Comparison of ENCODE assay signal across 15 cellular contexts in genomic region chr6:11413728-11414127, GRCh38.
A peak's percentile ranks its signal among the peaks of the same experiment; 100 is the strongest.
DNase-seq lines count a peak whose midpoint lies in the region; ATAC-seq and TF ChIP-seq lines count a peak whose summit lies in the region.
"Had no signal": no experiment of that assay in that cellular context is flagged by ENCODE, and none has a peak within 500 bp of the region (broad histone marks: within the 10 kb centered on the region; RNA-seq: fewer than 3 reads in every experiment).

No MANE protein-coding gene starts in this region.

- H3K9ac ChIP-seq in PC-3 (ENCODE audit: low read length): no peak overlapping the region

- in situ Hi-C loops in transverse colon (cut with MboI; ENCODE audit: low pct_ligation_motif_present in 1 of 4, low pct_unique_long_range_greater_than_20kb in 1 of 4, low sequenced_read_pairs in 3 of 4): no loop called here

- intact Hi-C loops in PC-3 (cut with micrococcal nuclease): no loop called here
- intact Hi-C loops in tibial artery (cut with DNase I; ENCODE audit: low total_unique reads): no loop called here
- intact Hi-C loops in transverse colon (cut with DNase I; ENCODE audit: low total_unique reads): no loop called here

- H3K4me1 Mint-ChIP-seq in stimulated activated naive CD8-positive, alpha-beta T cell treated with anti-CD3 and anti-CD28 coated beads, Interleukin-15, Interleukin-2, amounts not matched to agents 100 ng/mL and 50 ng/mL, for 24 hours (ENCODE audit: low read depth): peaks cover 62% of the 10 kb centered on the region

- no peak for TF ChIP-seq EP300 in transverse colon (IDR thresholded peaks at IDR 0.05; ENCODE audit: low read depth)

- H3K9me2 ChIP-seq in PC-3 (replicated peaks; ENCODE audit: low read length): no peaks in the 10 kb centered on the region

- no TSS peak for BruUV-seq in PC-3 (replicated peaks; lab: Mats Ljungman, UMichigan)

- H3F3A ChIP-seq in PC-3 (ENCODE audit: low read length, unreplicated experiment): no peaks in the 10 kb centered on the region

- no peak overlapping the region for H3K4me2 ChIP-seq in PC-3 (ENCODE audit: low read length)

- H3K9me3 ChIP-seq in PC-3 (ENCODE audit: low read length) (no peaks in the 10 kb centered on the region), tibial artery (no peaks in the 10 kb centered on the region), transverse colon (no peaks in the 10 kb centered on the region)
- H3K9me3 ChIP-seq: lower lobe of right lung had no signal

- H3K27me3 ChIP-seq in PC-3 (ENCODE audit: low read length): no peaks in the 10 kb centered on the region
- H3K27me3 ChIP-seq in tibial artery: no peaks in the 10 kb centered on the region
- no peaks in the 10 kb centered on the region for H3K27me3 ChIP-seq in transverse colon

- TF ChIP-seq CTCF in PC-3 (conservative IDR thresholded peaks at IDR 0.05; ENCODE audit: low read depth, low read length) (no peak), choroid plexus epithelial cell (conservative IDR thresholded peaks at IDR 0.05; ENCODE audit: low read depth, low read length) (no peak), tibial artery (IDR thresholded peaks at IDR 0.05) (no peak), transverse colon (IDR thresholded peaks at IDR 0.05) (no peak)

- peak overlapping the region; percentile 42 for H3K4me3 Mint-ChIP-seq in stimulated activated naive CD8-positive, alpha-beta T cell treated with anti-CD3 and anti-CD28 coated beads, Interleukin-15, Interleukin-2, amounts not matched to agents 100 ng/mL and 50 ng/mL, for 24 hours
- H3K4me3 Mint-ChIP-seq: CD4-positive, alpha-beta T cell had no signal

- CTCF ChIA-PET in PC-3 (lab: Charles Lee) (no interaction called here), HEK293T (lab: Yijun Ruan, JAX) (no interaction called here)

- H3K4me3 ChIP-seq in PC-3 (ENCODE audit: low read length) (no peak overlapping the region), choroid plexus epithelial cell (ENCODE audit: low read depth, low read length) (no peak overlapping the region), tibial artery (no peak overlapping the region), transverse colon (no peak overlapping the region)
- H3K4me3 ChIP-seq: lower lobe of right lung had no signal

- H3K36me3 ChIP-seq in PC-3 (ENCODE audit: low read depth, low read length) (no peaks in the 10 kb centered on the region), tibial artery (no peaks in the 10 kb centered on the region), transverse colon (no peaks in the 10 kb centered on the region)
- H3K36me3 ChIP-seq: lower lobe of right lung had no signal

- H3K27ac Mint-ChIP-seq in stimulated activated naive CD8-positive, alpha-beta T cell treated with anti-CD3 and anti-CD28 coated beads, Interleukin-15, Interleukin-2, amounts not matched to agents 100 ng/mL and 50 ng/mL, for 24 hours: peak overlapping the region; percentile 84

- H3K79me2 ChIP-seq in PC-3 (ENCODE audit: low read length): no peaks in the 10 kb centered on the region

- peaks cover 4% of the 10 kb centered on the region for H3K36me3 Mint-ChIP-seq in stimulated activated naive CD8-positive, alpha-beta T cell treated with anti-CD3 and anti-CD28 coated beads, Interleukin-15, Interleukin-2, amounts not matched to agents 100 ng/mL and 50 ng/mL, for 24 hours (ENCODE audit: low read depth)

- H3K27me3 Mint-ChIP-seq in stimulated activated naive CD8-positive, alpha-beta T cell treated with anti-CD3 and anti-CD28 coated beads, Interleukin-15, Interleukin-2, amounts not matched to agents 100 ng/mL and 50 ng/mL, for 24 hours: peaks cover 3% of the 10 kb centered on the region
- H3K27me3 Mint-ChIP-seq: CD4-positive, alpha-beta T cell had no signal

- no peak for DNase-seq in stimulated activated naive CD8-positive, alpha-beta T cell treated with anti-CD3 and anti-CD28 coated beads, Interleukin-15, Interleukin-2, amounts not matched to agents 100 U/mL and 50 U/mL, for 24 hours
- DNase-seq in PC-3 (peak; percentile 26), choroid plexus epithelial cell (ENCODE audit: low read depth) (peak; percentile 79), tibial artery (no peak), transverse colon (no peak), HEK293T (ENCODE audit: extremely low spot score) (no peak)
- no peak for DNase-seq in effector CD4-positive, alpha-beta T cell
- DNase-seq: CD4-positive, alpha-beta T cell; lower lobe of right lung; NCI-H1092 treated with DMSO at 0.1 percent for 48 hours; NCI-H345; stimulated activated CD4-positive, alpha-beta T cell treated with anti-CD3 and anti-CD28 coated beads, Interleukin-2, amount 100 ng/mL, for 24 hours; stimulated activated naive CD4-positive, alpha-beta T cell treated with Interleukin-2 at 50 U/mL for 16 hours had no signal

- no peak overlapping the region for H3K27ac ChIP-seq in PC-3 (ENCODE audit: low read length)
- H3K27ac ChIP-seq in tibial artery: peak overlapping the region; percentile 76 to 82
- H3K27ac ChIP-seq in transverse colon: no peak overlapping the region
- H3K27ac ChIP-seq: RWPE1 had no signal

- peaks cover 18% of the 10 kb centered on the region for H3K4me1 ChIP-seq in PC-3 (ENCODE audit: insufficient read depth, low read length)
- peaks cover 0 to 49% (median 26%) of the 10 kb centered on the region in 4 donors for H3K4me1 ChIP-seq in tibial artery
- H3K4me1 ChIP-seq in transverse colon: peaks cover 0 to 6% (median 0%) of the 10 kb centered on the region in 4 donors

- 86% methylated on average over 2 of the region's 2 CpGs for WGBS in transverse colon (ENCODE audit: low coverage in 1 of 2), 2 donors

- POLR2A ChIA-PET in PC-3 (lab: Charles Lee; ENCODE audit: unreplicated experiment) (no interaction called here), HEK293T (lab: Yijun Ruan, JAX) (no interaction called here)

- no peak overlapping the region for H2AFZ ChIP-seq in PC-3 (ENCODE audit: low read length)

- H4K20me1 ChIP-seq in PC-3 (ENCODE audit: low read length): no peaks in the 10 kb centered on the region

- no peaks in the 10 kb centered on the region for H3K9me3 Mint-ChIP-seq in stimulated activated naive CD8-positive, alpha-beta T cell treated with anti-CD3 and anti-CD28 coated beads, Interleukin-15, Interleukin-2, amounts not matched to agents 100 ng/mL and 50 ng/mL, for 24 hours
- H3K9me3 Mint-ChIP-seq: CD4-positive, alpha-beta T cell had no signal

- TF ChIP-seq POLR2A in transverse colon (IDR thresholded peaks at IDR 0.05): no peak

- ATAC-seq in stimulated activated naive CD8-positive, alpha-beta T cell treated with anti-CD3 and anti-CD28 coated beads, Interleukin-15, Interleukin-2, amounts not matched to agents 100 U/mL and 50 U/mL, for 24 hours: no peak
- ATAC-seq in PC-3: no peak

TF ChIP-seq in HEK293T, 16 proteins besides CTCF, POLR2A, EP300 and RAD21:
- TF ChIP-seq FOXA1 (IDR thresholded peaks at IDR 0.05): no peak
- no peak for TF ChIP-seq HDGF (IDR thresholded peaks at IDR 0.05; ENCODE audit: borderline replicate concordance)
- TF ChIP-seq L3MBTL2 (conservative IDR thresholded peaks at IDR 0.05): no peak
- no peak for TF ChIP-seq FOXK2 (IDR thresholded peaks at IDR 0.05)
- TF ChIP-seq ARNT (IDR thresholded peaks at IDR 0.05): no peak
- TF ChIP-seq TARDBP (IDR thresholded peaks at IDR 0.05): no peak
- no peak for TF ChIP-seq SP1 (IDR thresholded peaks at IDR 0.05)
- no peak for TF ChIP-seq ELF4 (IDR thresholded peaks at IDR 0.05)
- TF ChIP-seq FOXM1 (IDR thresholded peaks at IDR 0.05; ENCODE audit: borderline replicate concordance): no peak
- no peak for TF ChIP-seq PKNOX1 (IDR thresholded peaks at IDR 0.05)
- TF ChIP-seq BHLHE40 (IDR thresholded peaks at IDR 0.05; ENCODE audit: borderline replicate concordance): no peak
- TF ChIP-seq NFRKB (IDR thresholded peaks at IDR 0.05): no peak

Comparison
In these comparisons a context has a peak if more than half of its experiments do, and no peak if none do; other contexts are left out.
1. DNase-seq: peak in PC-3 (single experiment) and choroid plexus epithelial cell (single experiment); none in stimulated activated naive CD8-positive, alpha-beta T cell treated with anti-CD3 and anti-CD28 coated beads, Interleukin-15, Interleukin-2, amounts not matched to agents 100 U/mL and 50 U/mL, for 24 hours (single experiment), tibial artery (0 of 2), transverse colon (single experiment), effector CD4-positive, alpha-beta T cell (single experiment) and HEK293T (single experiment).
2. H3K27ac ChIP-seq: peak in tibial artery (2 of 2); none in PC-3 (single experiment) and transverse colon (0 of 4).